8 cellular contexts compared by ENCODE assay signal in genomic region chr19:31349160-31349881, GRCh38. TPM values are rescaled to one million over a fixed set of nuclear protein-coding genes. Genes with fewer than 3 reads are reported as not detected.
DNase-seq lines count a peak whose midpoint lies in the region; ATAC-seq and TF ChIP-seq lines count a peak whose summit lies in the region.

Gene TSHZ3 (minus strand): TSS chr19:31349436. CDS start chr19:31349219, 217 bp downstream.

- intact Hi-C loops in spleen (cut with DNase I; ENCODE audit: low total_unique reads) = no loop called here

- H3K4me3 ChIP-seq in coronary artery (peak within 1 kb of the TSS; percentile 84), spleen (peak within 1 kb of the TSS; percentile 75 to 91 (median 85)), MM.1S (ENCODE audit: low read length) (no peak within 1 kb of the TSS)

- H3K9ac ChIP-seq in MM.1S (ENCODE audit: low read length) = no peak within 1 kb of the TSS

- H3F3A ChIP-seq in MM.1S (ENCODE audit: insufficient read depth, low read length) = no peaks in the 10 kb centered on the region

- H3K79me2 ChIP-seq in MM.1S (ENCODE audit: low read length) = no peaks in the 10 kb centered on the region

- no peak for TF ChIP-seq CTCF in coronary artery (IDR thresholded peaks at IDR 0.05)
- peak in 3 of 11 experiments; percentile 10 to 22 (median 19) for TF ChIP-seq CTCF in spleen (IDR thresholded peaks at IDR 0.05 in 8 of 11, conservative IDR thresholded peaks at IDR 0.05 in 3 of 11)
- no peak for TF ChIP-seq CTCF in MM.1S (IDR thresholded peaks at IDR 0.05; ENCODE audit: low read length)

- peak within 1 kb of the TSS; percentile 73 to 88 for H3K27ac ChIP-seq in coronary artery
- peak within 1 kb of the TSS; percentile 7 to 93 (median 90) for H3K27ac ChIP-seq in spleen
- H3K27ac ChIP-seq in MM.1S (ENCODE audit: low read length) = no peak within 1 kb of the TSS

- H3K27me3 ChIP-seq in spleen (replicated peaks in 1 of 7) (peaks cover 0 to 100% (median 42%) of the 10 kb centered on the region in 7 donors), MM.1S (replicated peaks; ENCODE audit: insufficient read depth, low read length) (peaks cover 54% of the 10 kb centered on the region)

- no peaks in the 10 kb centered on the region for H4K20me1 ChIP-seq in MM.1S (ENCODE audit: insufficient read depth, low read length)

- no peak within 1 kb of the TSS for H3K4me2 ChIP-seq in MM.1S (ENCODE audit: low read depth, low read length)

- H3K4me1 ChIP-seq in spleen = peaks cover 14 to 80% (median 43%) of the 10 kb centered on the region in 6 donors
- H3K4me1 ChIP-seq in MM.1S (ENCODE audit: low read length) = no peaks in the 10 kb centered on the region

- WGBS in spleen, 5 donors = 0 to 2% (median 1%) methylated on average over 5 to 86 of the region's 86 CpGs

- H3K9me3 ChIP-seq in spleen (no peaks in the 10 kb centered on the region), MM.1S (replicated peaks; ENCODE audit: insufficient read depth, low read length) (no peaks in the 10 kb centered on the region)

- no peak within 1 kb of the TSS for H2AFZ ChIP-seq in MM.1S (ENCODE audit: low read length)

- DNase-seq in NCI-H2171 treated with DMSO at 0.1 percent for 48 hours (lab: John Stamatoyannopoulos, UW) = peak; percentile 1
- DNase-seq in NCI-H2171 (lab: John Stamatoyannopoulos, UW) = no peak
- DNase-seq in T-helper 2 cell = peak in 3 of 5 experiments; percentile 19 to 50 (median 20)
- DNase-seq in coronary artery (ENCODE audit: low spot score) = peak; percentile 85
- DNase-seq in kidney tubule cell (ENCODE audit: low spot score) = peak; percentile 32
- peak; percentile 91 for DNase-seq in spleen
- DNase-seq in MM.1S = no peak

- H3K9me2 ChIP-seq in MM.1S (replicated peaks; ENCODE audit: insufficient read depth, low read length) = no peaks in the 10 kb centered on the region

- TF ChIP-seq POLR2A in spleen (IDR thresholded peaks at IDR 0.05) = no peak

- H3K36me3 ChIP-seq in spleen (no peaks in the 10 kb centered on the region), MM.1S (replicated peaks; ENCODE audit: insufficient read depth, low read length) (no peaks in the 10 kb centered on the region)

- no peak for ATAC-seq in GM21390 (IDR thresholded peaks at IDR 0.05; ENCODE audit: unreplicated experiment)

RNA-seq across cellular contexts. Expression of gene TSHZ3, which starts in this region (rescaled TPM):
- total RNA-seq in spleen = 10 to 100 TPM; 10.0 to 24.6 (median 15.8) TPM
- polyA plus RNA-seq in spleen = 1 to 10 TPM; 1.2 to 3.6 (median 1.3) TPM

Comparison
In these comparisons a context has a peak if more than half of its experiments do, and no peak if none do; other contexts are left out.
1. DNase-seq: peak in NCI-H2171 treated with DMSO at 0.1 percent for 48 hours (single experiment), T-helper 2 cell (3 of 5), coronary artery (single experiment), kidney tubule cell (single experiment) and spleen (single experiment); none in NCI-H2171 (single experiment) and MM.1S (single experiment).